Comparison of ENCODE assay signal across 9 cellular contexts in the genomic region with DNA sequence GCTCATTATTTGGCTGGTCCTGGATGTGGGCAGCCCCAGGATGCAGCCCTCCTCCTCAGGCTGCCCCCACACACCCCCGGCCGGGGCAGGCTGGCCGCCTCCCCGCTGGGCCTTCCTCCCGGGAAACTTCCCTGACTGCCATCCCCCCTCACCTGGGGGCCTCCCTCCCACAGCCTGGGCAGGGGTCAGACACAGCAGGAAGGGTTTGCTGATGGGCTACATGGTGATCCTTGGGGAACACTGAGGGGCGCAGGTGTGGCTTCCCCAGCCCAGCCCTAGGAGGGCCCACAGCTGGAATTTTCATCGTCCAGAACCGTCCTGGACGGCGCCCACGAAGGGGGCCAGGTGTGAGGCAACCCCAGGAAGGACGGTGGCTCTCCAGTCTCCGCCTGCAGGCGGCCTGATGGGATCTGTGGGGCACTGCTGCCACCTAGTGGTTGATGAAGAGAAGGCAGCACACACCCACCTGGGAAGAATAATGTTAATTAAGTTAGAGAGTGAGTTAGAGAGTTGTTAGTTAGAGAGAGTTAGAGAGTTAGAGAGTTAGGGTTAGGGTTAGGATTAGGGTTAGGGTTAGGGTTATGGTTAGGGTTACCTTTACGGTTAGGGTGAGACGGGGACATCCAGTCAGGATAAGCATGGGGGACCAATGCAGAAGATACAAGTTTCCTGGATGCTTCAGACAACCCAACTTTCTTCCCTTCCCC.
DNase-seq lines count a peak whose midpoint lies in the region; ATAC-seq, FAIRE-seq and TF ChIP-seq lines count a peak whose summit lies in the region.
"Had no signal": no experiment of that assay in that cellular context is flagged by ENCODE, and none has a peak within 500 bp of the region (broad histone marks: within the 10 kb centered on the region; RNA-seq: fewer than 3 reads in every experiment).

No MANE protein-coding gene starts in this region.

- TF ChIP-seq CTCF in osteocyte (IDR thresholded peaks at IDR 0.05) (peak; percentile 93), tibial artery (IDR thresholded peaks at IDR 0.05) (peak; percentile 99)

- H3K27me3 Mint-ChIP-seq in osteocyte (ENCODE audit: unreplicated experiment), result peaks cover 6% of the 10 kb centered on the region

- intact Hi-C loops in tibial artery (cut with DNase I; ENCODE audit: low total_unique reads), result loop anchor here (2.0 to 10.0 kb wide), 3 partner anchors 543 to 1241 kb away; no protein-coding TSS in a partner anchor

- peak; percentile 26 for DNase-seq in DMS153 (lab: John Stamatoyannopoulos, UW)
- peak; percentile 89 for DNase-seq in Karpas-422
- peak; percentile 64 for DNase-seq in SK-N-DZ (ENCODE audit: low spot score)
- peak; percentile 77 for DNase-seq in activated gamma-delta T cell treated with Interleukin-2 at 50 U/mL for 16 hours
- peak; percentile 69 to 85 for DNase-seq in frontal cortex (ENCODE audit: low spot score in 2 of 2)
- DNase-seq in osteocyte (ENCODE audit: extremely low spot score, unreplicated experiment), result peak; percentile 91
- peak; percentile 61 to 76 for DNase-seq in tibial artery

- H3K9ac ChIP-seq in Karpas-422 (ENCODE audit: low read length), result no peak overlapping the region

- no peak for ATAC-seq in GM19467 (IDR thresholded peaks at IDR 0.05; ENCODE audit: unreplicated experiment)

- no peaks in the 10 kb centered on the region for H3K4me1 ChIP-seq in Karpas-422 (ENCODE audit: low read length)
- H3K4me1 ChIP-seq in tibial artery, result no peaks in the 10 kb centered on the region

- H3K27me3 ChIP-seq in Karpas-422 (ENCODE audit: low read length) (no peaks in the 10 kb centered on the region), tibial artery (peaks cover 0 to 63% of the 10 kb centered on the region in 2 donors)

- H2AFZ ChIP-seq in Karpas-422 (ENCODE audit: low read length), result no peak overlapping the region

- no peak overlapping the region for H3K4me3 Mint-ChIP-seq in osteocyte (ENCODE audit: unreplicated experiment)
- H3K4me3 Mint-ChIP-seq: T-helper 1 cell treated with Interleukin-12 subunit alpha and Interleukin-12 subunit beta and Interleukin-4 antibody, amounts not matched to agents 30 μg/mL and 1 μg/mL, for 36 hours had no signal

- H3K4me3 ChIP-seq in Karpas-422 (ENCODE audit: low read length) (no peak overlapping the region), tibial artery (no peak overlapping the region)

- H3K27ac ChIP-seq in Karpas-422 (ENCODE audit: low read length), result no peak overlapping the region
- no peak overlapping the region for H3K27ac ChIP-seq in tibial artery

- no peaks in the 10 kb centered on the region for H3K79me2 ChIP-seq in Karpas-422 (ENCODE audit: low read length)

- no peaks in the 10 kb centered on the region for H4K20me1 ChIP-seq in Karpas-422 (ENCODE audit: insufficient read depth, low read depth, low read length)

- peaks cover 2% of the 10 kb centered on the region for H3K9me3 Mint-ChIP-seq in osteocyte (ENCODE audit: unreplicated experiment)
- H3K9me3 Mint-ChIP-seq: T-helper 1 cell treated with Interleukin-12 subunit alpha and Interleukin-12 subunit beta and Interleukin-4 antibody, amounts not matched to agents 30 μg/mL and 1 μg/mL, for 36 hours had no signal

- no peaks in the 10 kb centered on the region for H3K9me3 ChIP-seq in Karpas-422 (ENCODE audit: low read length)
- no peaks in the 10 kb centered on the region for H3K9me3 ChIP-seq in tibial artery

- FAIRE-seq in frontal cortex (lab: Jason Lieb, UNC), result no peak

- no peaks in the 10 kb centered on the region for H3K36me3 ChIP-seq in Karpas-422 (ENCODE audit: insufficient read depth, low read length)
- no peaks in the 10 kb centered on the region for H3K36me3 ChIP-seq in tibial artery

- no peak overlapping the region for H3K27ac Mint-ChIP-seq in osteocyte (ENCODE audit: unreplicated experiment)
- H3K27ac Mint-ChIP-seq: T-helper 1 cell treated with Interleukin-12 subunit alpha and Interleukin-12 subunit beta and Interleukin-4 antibody, amounts not matched to agents 30 μg/mL and 1 μg/mL, for 36 hours had no signal

- no peaks in the 10 kb centered on the region for H3K4me1 Mint-ChIP-seq in osteocyte (ENCODE audit: unreplicated experiment)

- no peaks in the 10 kb centered on the region for H3K36me3 Mint-ChIP-seq in osteocyte (ENCODE audit: unreplicated experiment)

- no peak overlapping the region for H3K4me2 ChIP-seq in Karpas-422 (ENCODE audit: low read depth, low read length, poor library complexity, severe bottlenecking)

- H3K9me2 ChIP-seq in Karpas-422 (replicated peaks; ENCODE audit: insufficient read depth, low read length), result no peaks in the 10 kb centered on the region

Comparison
In these comparisons a context has a peak if more than half of its experiments do, and no peak if none do; other contexts are left out.
1. DNase-seq: peak in every context shown above with its lines; median percentile 91 in osteocyte; 89 in Karpas-422; 77 in activated gamma-delta T cell treated with Interleukin-2 at 50 U/mL for 16 hours; 77 in frontal cortex; 68 in tibial artery; 64 in SK-N-DZ; 26 in DMS153.